ENCODE assay signal across 15 cellular contexts in the genomic region with DNA sequence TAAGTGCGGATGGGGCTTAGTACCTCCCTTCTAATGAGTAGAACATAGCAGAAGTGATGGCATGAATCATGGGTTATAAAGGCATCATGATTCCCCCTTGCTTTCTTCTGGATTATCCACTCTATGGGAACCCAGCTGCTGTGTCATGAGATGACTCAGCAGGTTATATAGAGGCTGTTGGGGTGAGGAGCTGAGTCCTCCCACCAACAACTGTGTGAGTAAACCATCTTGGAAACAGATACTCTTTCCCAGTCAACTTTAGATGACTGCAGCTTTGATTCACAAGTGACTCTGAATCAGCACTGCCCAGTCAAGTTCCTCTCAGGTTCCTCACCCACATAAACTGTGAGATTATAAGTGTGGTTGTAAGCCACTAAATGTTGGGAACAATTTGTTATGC. TPM values are rescaled to one million over a fixed set of nuclear protein-coding genes. Genes with fewer than 3 reads are reported as not detected.
DNase-seq lines count a peak whose midpoint lies in the region; ATAC-seq, FAIRE-seq and TF ChIP-seq lines count a peak whose summit lies in the region.
"Had no signal": no experiment of that assay in that cellular context is flagged by ENCODE, and none has a peak within 500 bp of the region (broad histone marks: within the 10 kb centered on the region; RNA-seq: fewer than 3 reads in every experiment).

No MANE protein-coding gene starts in this region.

- CTCF ChIA-PET in PC-3 (lab: Charles Lee) = interaction anchor here (0.6 kb wide), 1 partner anchor 238 kb away, joined by 3 read pairs; no protein-coding TSS in a partner anchor
- CTCF ChIA-PET in CD8-positive, alpha-beta memory T cell (lab: Charles Lee) = no interaction called here
- CTCF ChIA-PET in activated CD4-positive, alpha-beta memory T cell treated with anti-CD3 and anti-CD28 coated beads for 36 hours (lab: Charles Lee) = no interaction called here

- no peaks in the 10 kb centered on the region for H3K36me3 Mint-ChIP-seq in CD8-positive, alpha-beta memory T cell
- H3K36me3 Mint-ChIP-seq in activated CD4-positive, alpha-beta memory T cell treated with anti-CD3 and anti-CD28 coated beads for 36 hours = no peaks in the 10 kb centered on the region
- H3K36me3 Mint-ChIP-seq: activated naive CD4-positive, alpha-beta T cell treated with anti-CD3 and anti-CD28 coated beads, Interleukin-2, amount 10 ng/mL, durations not matched to agents 7 days and 5 days; mesothelial cell of epicardium had no signal

- no peaks in the 10 kb centered on the region for H3K79me2 ChIP-seq in PC-3 (ENCODE audit: low read length)

- no peaks in the 10 kb centered on the region for H3K36me3 ChIP-seq in PC-3 (ENCODE audit: low read depth, low read length)
- H3K36me3 ChIP-seq in psoas muscle (ENCODE audit: insufficient read depth in 1 of 2, low read depth in 1 of 2) = no peaks in the 10 kb centered on the region
- no peaks in the 10 kb centered on the region for H3K36me3 ChIP-seq in CD8-positive, alpha-beta memory T cell (ENCODE audit: insufficient read depth, low read length)
- H3K36me3 ChIP-seq: HAP-1 had no signal

- TF ChIP-seq CTCF in PC-3 (conservative IDR thresholded peaks at IDR 0.05; ENCODE audit: low read depth, low read length) = no peak
- TF ChIP-seq CTCF in psoas muscle (IDR thresholded peaks at IDR 0.05) = no peak

- H3K27ac ChIP-seq in PC-3 (ENCODE audit: low read length) (peak overlapping the region; percentile 75), psoas muscle (no peak overlapping the region)
- no peak overlapping the region for H3K27ac ChIP-seq in CD8-positive, alpha-beta memory T cell (ENCODE audit: low read depth, low read length)

- H3F3A ChIP-seq in PC-3 (ENCODE audit: low read length, unreplicated experiment) = peaks cover 6% of the 10 kb centered on the region

- FAIRE-seq in frontal cortex (lab: Jason Lieb, UNC) = no peak

- H3K27me3 Mint-ChIP-seq in CD8-positive, alpha-beta memory T cell = no peaks in the 10 kb centered on the region
- H3K27me3 Mint-ChIP-seq in activated CD4-positive, alpha-beta memory T cell treated with anti-CD3 and anti-CD28 coated beads for 36 hours = no peaks in the 10 kb centered on the region
- H3K27me3 Mint-ChIP-seq: activated naive CD4-positive, alpha-beta T cell treated with anti-CD3 and anti-CD28 coated beads, Interleukin-2, amount 10 ng/mL, durations not matched to agents 7 days and 5 days had no signal

- H3K27ac Mint-ChIP-seq in CD8-positive, alpha-beta memory T cell = no peak overlapping the region
- no peak overlapping the region for H3K27ac Mint-ChIP-seq in activated CD4-positive, alpha-beta memory T cell treated with anti-CD3 and anti-CD28 coated beads for 36 hours
- H3K27ac Mint-ChIP-seq: activated naive CD4-positive, alpha-beta T cell treated with anti-CD3 and anti-CD28 coated beads, Interleukin-2, amount 10 ng/mL, durations not matched to agents 7 days and 5 days; mesothelial cell of epicardium had no signal

- H3K4me3 ChIP-seq in PC-3 (ENCODE audit: low read length) (no peak overlapping the region), psoas muscle (no peak overlapping the region)
- H3K4me3 ChIP-seq in CD8-positive, alpha-beta memory T cell (ENCODE audit: low read length) = no peak overlapping the region
- H3K4me3 ChIP-seq: HAP-1 had no signal

- no peaks in the 10 kb centered on the region for H3K9me2 ChIP-seq in PC-3 (replicated peaks; ENCODE audit: low read length)

- H4K20me1 ChIP-seq in PC-3 (ENCODE audit: low read length) = no peaks in the 10 kb centered on the region

- no peaks in the 10 kb centered on the region for H3K4me1 Mint-ChIP-seq in CD8-positive, alpha-beta memory T cell
- no peaks in the 10 kb centered on the region for H3K4me1 Mint-ChIP-seq in activated CD4-positive, alpha-beta memory T cell treated with anti-CD3 and anti-CD28 coated beads for 36 hours (ENCODE audit: low read depth)
- H3K4me1 Mint-ChIP-seq: activated naive CD4-positive, alpha-beta T cell treated with anti-CD3 and anti-CD28 coated beads, Interleukin-2, amount 10 ng/mL, durations not matched to agents 7 days and 5 days had no signal

- no TSS peak for BruUV-seq in PC-3 (replicated peaks; lab: Mats Ljungman, UMichigan)

- ATAC-seq in PC-3 (peak; percentile 98), esophagus mucosa (peak; percentile 99), psoas muscle (peak; percentile 64 to 86 (median 80)), GM21360 (IDR thresholded peaks at IDR 0.05; ENCODE audit: unreplicated experiment) (no peak)

- POLR2A ChIA-PET in PC-3 (lab: Charles Lee; ENCODE audit: unreplicated experiment) = no interaction called here
- POLR2A ChIA-PET in CD8-positive, alpha-beta memory T cell (lab: Charles Lee) = no interaction called here
- POLR2A ChIA-PET in activated CD4-positive, alpha-beta memory T cell treated with anti-CD3 and anti-CD28 coated beads for 36 hours (lab: Charles Lee) = no interaction called here

- no peak overlapping the region for H3K4me3 Mint-ChIP-seq in CD8-positive, alpha-beta memory T cell
- no peak overlapping the region for H3K4me3 Mint-ChIP-seq in activated CD4-positive, alpha-beta memory T cell treated with anti-CD3 and anti-CD28 coated beads for 36 hours
- H3K4me3 Mint-ChIP-seq: activated naive CD4-positive, alpha-beta T cell treated with anti-CD3 and anti-CD28 coated beads, Interleukin-2, amount 10 ng/mL, durations not matched to agents 7 days and 5 days; mesothelial cell of epicardium had no signal

- H3K9ac ChIP-seq in PC-3 (ENCODE audit: low read length) = no peak overlapping the region

- H3K9me3 ChIP-seq in PC-3 (ENCODE audit: low read length) (no peaks in the 10 kb centered on the region), psoas muscle (no peaks in the 10 kb centered on the region)
- no peaks in the 10 kb centered on the region for H3K9me3 ChIP-seq in CD8-positive, alpha-beta memory T cell (ENCODE audit: low read length)
- H3K9me3 ChIP-seq: HAP-1 had no signal

- intact Hi-C loops in PC-3 (cut with micrococcal nuclease) (no loop called here), psoas muscle (cut with DNase I) (no loop called here)
- intact Hi-C loops in activated CD4-positive, alpha-beta memory T cell treated with anti-CD3 and anti-CD28 coated beads for 36 hours (cut with micrococcal nuclease) = no loop called here

- DNase-seq in GM04504 (ENCODE audit: low read depth) (peak; percentile 62), PC-3 (peak; percentile 97), psoas muscle (no peak), frontal cortex (ENCODE audit: low spot score in 2 of 2) (no peak)
- no peak for DNase-seq in CD8-positive, alpha-beta memory T cell
- no peak for DNase-seq in activated CD4-positive, alpha-beta memory T cell treated with anti-CD3 and anti-CD28 coated beads for 36 hours
- DNase-seq: activated CD8-positive, alpha-beta memory T cell treated with anti-CD3 and anti-CD28 coated beads for 24 hours; activated naive CD4-positive, alpha-beta T cell treated with anti-CD3 and anti-CD28 coated beads, Interleukin-2, amount 10 ng/mL, durations not matched to agents 7 days and 5 days; hypothalamus; NCI-H2081 had no signal

- 87 to 97% (median 96%) methylated on average over 1 of the region's 1 CpG for WGBS in psoas muscle, 3 donors

- peaks cover 6 to 32% (median 6%) of the 10 kb centered on the region in 5 donors for H3K9me3 Mint-ChIP-seq in CD8-positive, alpha-beta memory T cell
- H3K9me3 Mint-ChIP-seq in activated CD4-positive, alpha-beta memory T cell treated with anti-CD3 and anti-CD28 coated beads for 36 hours = peaks cover 6% of the 10 kb centered on the region
- H3K9me3 Mint-ChIP-seq: activated naive CD4-positive, alpha-beta T cell treated with anti-CD3 and anti-CD28 coated beads, Interleukin-2, amount 10 ng/mL, durations not matched to agents 7 days and 5 days had no signal

- no peak overlapping the region for H2AFZ ChIP-seq in PC-3 (ENCODE audit: low read length)

- H3K4me1 ChIP-seq in PC-3 (ENCODE audit: insufficient read depth, low read length) (peaks cover 19% of the 10 kb centered on the region), psoas muscle (no peaks in the 10 kb centered on the region)
- no peaks in the 10 kb centered on the region for H3K4me1 ChIP-seq in CD8-positive, alpha-beta memory T cell (ENCODE audit: insufficient read depth, low read length)
- H3K4me1 ChIP-seq: HAP-1 had no signal

- no peak overlapping the region for H3K4me2 ChIP-seq in PC-3 (ENCODE audit: low read length)

- H3K27me3 ChIP-seq in PC-3 (ENCODE audit: low read length) = no peaks in the 10 kb centered on the region
- H3K27me3 ChIP-seq in psoas muscle (ENCODE audit: insufficient read depth in 3 of 3, low read length in 2 of 3) = no peaks in the 10 kb centered on the region
- no peaks in the 10 kb centered on the region for H3K27me3 ChIP-seq in CD8-positive, alpha-beta memory T cell (ENCODE audit: insufficient read depth, low read length, poor library complexity, severe bottlenecking)

RNA-seq across cellular contexts. Expression of a gene that starts 46.3 kb away (rescaled TPM):
- 0.07 and 0.29 TPM in 2 replicates for total RNA-seq in PC-3 (2014; rRNA removed)
- 71.8 TPM for total RNA-seq in esophagus mucosa
- total RNA-seq in psoas muscle = 1 to 10 TPM in 1 of 4 donors, under 1 TPM in 3; 0.47 to 1.7 (median 0.63) TPM
- polyA plus RNA-seq in psoas muscle = under 1 TPM; 0.04 to 0.18 (median 0.07) TPM
- total RNA-seq in CD8-positive, alpha-beta memory T cell = not detected
- polyA plus RNA-seq in CD8-positive, alpha-beta memory T cell = not detected
- total RNA-seq in frontal cortex = 0.41 TPM
- total RNA-seq in activated CD4-positive, alpha-beta memory T cell treated with anti-CD3 and anti-CD28 coated beads for 36 hours = not detected
- total RNA-seq: dermis microvascular lymphatic vessel endothelial cell had no signal

Comparison
In these comparisons a context has a peak if more than half of its experiments do, and no peak if none do; other contexts are left out.
1. DNase-seq: peak in GM04504 (single experiment) and PC-3 (single experiment); none in psoas muscle (0 of 2), CD8-positive, alpha-beta memory T cell (0 of 5), frontal cortex (0 of 2) and activated CD4-positive, alpha-beta memory T cell treated with anti-CD3 and anti-CD28 coated beads for 36 hours (single experiment).
2. RNA of a gene that starts 46.3 kb away (total RNA-seq): 71.8 TPM in esophagus mucosa (single experiment); 0.47 to 1.7 TPM in psoas muscle, 0.41 TPM in frontal cortex (single experiment), 0.07 to 0.29 TPM in PC-3, not detected in CD8-positive, alpha-beta memory T cell and not detected in activated CD4-positive, alpha-beta memory T cell treated with anti-CD3 and anti-CD28 coated beads for 36 hours; every median in the first group is over 10 times any median in the second.